Comparison of ENCODE assay signal across 1 cellular context in genomic region chr12:65822732-65823480, GRCh38.
TF ChIP-seq lines count a peak whose summit lies in the region.

No MANE protein-coding gene starts in this region.

TF ChIP-seq in WTC11, 78 proteins besides CTCF, POLR2A, EP300 and RAD21 (continued from another document and continues in another):
- TF ChIP-seq SOX15 (CRISPR knock-in tag; IDR thresholded peaks at IDR 0.05): no peak
- no peak for TF ChIP-seq TEAD4 (CRISPR knock-in tag; IDR thresholded peaks at IDR 0.05)
- TF ChIP-seq CREB1 (CRISPR knock-in tag; IDR thresholded peaks at IDR 0.05): no peak
- TF ChIP-seq ZNF263 (CRISPR knock-in tag; IDR thresholded peaks at IDR 0.05; ENCODE audit: low read depth): no peak
- peak; percentile 37; the same call in 1 of the 2 replicates for TF ChIP-seq USF2 (CRISPR knock-in tag; IDR thresholded peaks at IDR 0.05)
- TF ChIP-seq ATF2 (CRISPR knock-in tag; IDR thresholded peaks at IDR 0.05; ENCODE audit: borderline replicate concordance, low read depth): no peak
- TF ChIP-seq NFYB (CRISPR knock-in tag; conservative IDR thresholded peaks at IDR 0.05; ENCODE audit: low read depth): 0 out of 2 replicates have a peak, but pooled peaks have one; percentile 28
- TF ChIP-seq ZNF532 (CRISPR knock-in tag; IDR thresholded peaks at IDR 0.05; ENCODE audit: borderline replicate concordance): no peak
- TF ChIP-seq ZNF671 (CRISPR knock-in tag; IDR thresholded peaks at IDR 0.05): no peak
- TF ChIP-seq JAZF1 (CRISPR knock-in tag; IDR thresholded peaks at IDR 0.05): no peak
- TF ChIP-seq FOXK1 (CRISPR knock-in tag; IDR thresholded peaks at IDR 0.05): no peak
- TF ChIP-seq ERG (CRISPR knock-in tag; IDR thresholded peaks at IDR 0.05): no peak
- no peak for TF ChIP-seq ZNF512 (CRISPR knock-in tag; IDR thresholded peaks at IDR 0.05; ENCODE audit: borderline replicate concordance)
- no peak for TF ChIP-seq OVOL2 (CRISPR knock-in tag; IDR thresholded peaks at IDR 0.05; ENCODE audit: borderline replicate concordance)
- no peak for TF ChIP-seq GTF2I (CRISPR knock-in tag; conservative IDR thresholded peaks at IDR 0.05)
- peak; percentile 66; the same call in 1 of the 2 replicates for TF ChIP-seq ZBTB43 (CRISPR knock-in tag; IDR thresholded peaks at IDR 0.05)
- TF ChIP-seq ZNF423 (CRISPR knock-in tag; IDR thresholded peaks at IDR 0.05): peak; percentile 14; the same call in 1 of the 2 replicates
- TF ChIP-seq HMGA2 (CRISPR knock-in tag; IDR thresholded peaks at IDR 0.05): no peak
- no peak for TF ChIP-seq IRF1 (CRISPR knock-in tag; IDR thresholded peaks at IDR 0.05)
- TF ChIP-seq ESRRA (CRISPR knock-in tag; IDR thresholded peaks at IDR 0.05; ENCODE audit: borderline replicate concordance): no peak
- peak; percentile 96 for TF ChIP-seq MYBL2 (CRISPR knock-in tag; IDR thresholded peaks at IDR 0.05)
- no peak for TF ChIP-seq FOXJ3 (CRISPR knock-in tag; IDR thresholded peaks at IDR 0.05; ENCODE audit: borderline replicate concordance)
- TF ChIP-seq MAX (CRISPR knock-in tag; IDR thresholded peaks at IDR 0.05): peak; percentile 60; the same call in 1 of the 2 replicates
- TF ChIP-seq CBFB (CRISPR knock-in tag; IDR thresholded peaks at IDR 0.05; ENCODE audit: low read depth): no peak
- no peak for TF ChIP-seq KAT7 (CRISPR knock-in tag; IDR thresholded peaks at IDR 0.05; ENCODE audit: borderline replicate concordance)
- no peak for TF ChIP-seq MLX (CRISPR knock-in tag; IDR thresholded peaks at IDR 0.05)
- no peak for TF ChIP-seq AR (CRISPR knock-in tag; IDR thresholded peaks at IDR 0.05)
- no peak for TF ChIP-seq TP53 (CRISPR knock-in tag; IDR thresholded peaks at IDR 0.05)
- no peak for TF ChIP-seq RORB (CRISPR knock-in tag; IDR thresholded peaks at IDR 0.05)
- no peak for TF ChIP-seq MXD4 (CRISPR knock-in tag; IDR thresholded peaks at IDR 0.05; ENCODE audit: borderline replicate concordance)
- no peak for TF ChIP-seq HMGXB4 (CRISPR knock-in tag; IDR thresholded peaks at IDR 0.05)
- TF ChIP-seq E2F1 (CRISPR knock-in tag; IDR thresholded peaks at IDR 0.05): no peak
